ENCODE assay signal across 8 cellular contexts in genomic region chr11:93198221-93198650, GRCh38. TPM values are rescaled to one million over a fixed set of nuclear protein-coding genes. Genes with fewer than 3 reads are reported as not detected.
DNase-seq lines count a peak whose midpoint lies in the region; ATAC-seq, FAIRE-seq and TF ChIP-seq lines count a peak whose summit lies in the region.

No MANE protein-coding gene starts in this region.

- peak; percentile 19 for FAIRE-seq in G401.6 (lab: Jason Lieb, UNC)
- FAIRE-seq in bronchial epithelial cell (lab: Jason Lieb, UNC): no peak

- H2AFZ ChIP-seq in Karpas-422 (ENCODE audit: low read length): peak overlapping the region; percentile 73

- H3K36me3 ChIP-seq in Karpas-422 (ENCODE audit: insufficient read depth, low read length) (peaks cover 21% of the 10 kb centered on the region), bronchial epithelial cell (ENCODE audit: control insufficient read depth, insufficient read depth, low read length) (no peaks in the 10 kb centered on the region), vagina (no peaks in the 10 kb centered on the region)

- H3K27ac ChIP-seq in Karpas-422 (ENCODE audit: low read length): peak overlapping the region; percentile 84
- H3K27ac ChIP-seq in vagina: peak overlapping the region; percentile 97

- no peaks in the 10 kb centered on the region for H4K20me1 ChIP-seq in Karpas-422 (ENCODE audit: insufficient read depth, low read depth, low read length)

- peak overlapping the region; percentile 93 for H3K9ac ChIP-seq in Karpas-422 (ENCODE audit: low read length)

- no peaks in the 10 kb centered on the region for H3K9me3 ChIP-seq in Karpas-422 (ENCODE audit: low read length)
- no peaks in the 10 kb centered on the region for H3K9me3 ChIP-seq in vagina

- no peak for ATAC-seq in memory B cell (ENCODE audit: low read depth)
- no peak for ATAC-seq in HG02938 (IDR thresholded peaks at IDR 0.05; ENCODE audit: unreplicated experiment)

- TF ChIP-seq CTCF in bronchial epithelial cell (IDR thresholded peaks at IDR 0.05; ENCODE audit: insufficient read depth, low read length, severe bottlenecking): no peak
- TF ChIP-seq CTCF in vagina (IDR thresholded peaks at IDR 0.05): no peak

- peak overlapping the region; percentile 98 for H3K27ac Mint-ChIP-seq in memory B cell

- H3K9me3 Mint-ChIP-seq in memory B cell: no peaks in the 10 kb centered on the region

- H3K4me2 ChIP-seq in Karpas-422 (ENCODE audit: low read depth, low read length, poor library complexity, severe bottlenecking): peak overlapping the region; percentile 84

- intact Hi-C loops in vagina (cut with DNase I): loop anchor here (5.0 kb wide), 1 partner anchor 1439 kb away; no protein-coding TSS in a partner anchor

- H3K4me1 ChIP-seq in Karpas-422 (ENCODE audit: low read length) (peaks cover 36% of the 10 kb centered on the region), vagina (peaks cover 8% of the 10 kb centered on the region)

- DNase-seq in Karpas-422 (no peak), bronchial epithelial cell (ENCODE audit: low read depth) (peak; percentile 51), memory B cell (ENCODE audit: low spot score in 2 of 2) (no peak), vagina (ENCODE audit: extremely low spot score in 2 of 2) (no peak), ecto neural progenitor cell (ENCODE audit: low spot score) (no peak), T-helper 9 cell (no peak)

- no peaks in the 10 kb centered on the region for H3K9me2 ChIP-seq in Karpas-422 (replicated peaks; ENCODE audit: insufficient read depth, low read length)

- H3K4me3 ChIP-seq in Karpas-422 (ENCODE audit: low read length) (peak overlapping the region; percentile 80), bronchial epithelial cell (ENCODE audit: low read depth, low read length) (peak overlapping the region; percentile 55), vagina (peak overlapping the region; percentile 77 to 96)

- H3K4me1 Mint-ChIP-seq in memory B cell: peaks cover 13% of the 10 kb centered on the region

- peak overlapping the region; percentile 91 for H3K4me3 Mint-ChIP-seq in memory B cell

- H3K27me3 Mint-ChIP-seq in memory B cell: no peaks in the 10 kb centered on the region

- H3K36me3 Mint-ChIP-seq in memory B cell: no peaks in the 10 kb centered on the region

- TF ChIP-seq POLR2A in vagina (IDR thresholded peaks at IDR 0.05): no peak

- peaks cover 4% of the 10 kb centered on the region; the same call in 1 of the 2 replicates for H3K27me3 ChIP-seq in Karpas-422 (ENCODE audit: low read length)
- H3K27me3 ChIP-seq in bronchial epithelial cell (ENCODE audit: control insufficient read depth, insufficient read depth, low read length): no peaks in the 10 kb centered on the region
- no peaks in the 10 kb centered on the region for H3K27me3 ChIP-seq in vagina

- peaks cover 44% of the 10 kb centered on the region for H3K79me2 ChIP-seq in Karpas-422 (ENCODE audit: low read length)

RNA-seq across cellular contexts. Expression of gene SLC36A4, which starts 0.4 kb away (rescaled TPM):
- total RNA-seq in Karpas-422 (2014; rRNA removed; shearing (Covaris generic); ENCODE audit: low replicate concordance): 52.6 and 109 TPM in 2 replicates
- total RNA-seq in bronchial epithelial cell: 4.2 and 4.4 TPM in 2 replicates
- 16.7 TPM for total RNA-seq in vagina
